10 cellular contexts compared by ENCODE assay signal in genomic region chr3:16181361-16181760, GRCh38. TPM values are rescaled to one million over a fixed set of nuclear protein-coding genes. Genes with fewer than 3 reads are reported as not detected.
DNase-seq lines count a peak whose midpoint lies in the region; ATAC-seq and TF ChIP-seq lines count a peak whose summit lies in the region.
"Had no signal": no experiment of that assay in that cellular context is flagged by ENCODE, and none has a peak within 500 bp of the region (broad histone marks: within the 10 kb centered on the region; RNA-seq: fewer than 3 reads in every experiment).

No MANE protein-coding gene starts in this region.

- no peaks in the 10 kb centered on the region for H3K27me3 Mint-ChIP-seq in nephron progenitor cell (ENCODE audit: low read depth, poor library complexity)

- CTCF ChIA-PET in HEK293T (lab: Yijun Ruan, JAX) = interaction anchor here (1.0 to 1.3 kb wide), 2 partner anchors 22 to 132 kb away, joined by 6 to 7 read pairs; no protein-coding TSS in a partner anchor

- H3K4me3 ChIP-seq in fibroblast of the aortic adventitia (ENCODE audit: low read depth, low read length) = no peak overlapping the region

- no peak overlapping the region for H3K27ac Mint-ChIP-seq in nephron progenitor cell

- POLR2A ChIA-PET in HEK293T (lab: Yijun Ruan, JAX) = no interaction called here

- no peak for ATAC-seq in GM21825 (IDR thresholded peaks at IDR 0.05; ENCODE audit: unreplicated experiment)

- H3K9me3 Mint-ChIP-seq in nephron progenitor cell = no peaks in the 10 kb centered on the region

- H3K36me3 Mint-ChIP-seq in nephron progenitor cell (ENCODE audit: low read depth) = no peaks in the 10 kb centered on the region

- H3K4me1 Mint-ChIP-seq in nephron progenitor cell = peaks cover 32% of the 10 kb centered on the region

- H3K4me3 Mint-ChIP-seq in nephron progenitor cell = no peak overlapping the region

- no peak for TF ChIP-seq CTCF in fibroblast of the aortic adventitia (IDR thresholded peaks at IDR 0.05; ENCODE audit: insufficient read depth, low read length)
- TF ChIP-seq CTCF in nephron progenitor cell (IDR thresholded peaks at IDR 0.05) = no peak

- DNase-seq in CD1c-positive myeloid dendritic cell (ENCODE audit: extremely low spot score) (peak; percentile 87), NCI-H226 (peak; percentile 37), fibroblast of the aortic adventitia (ENCODE audit: low read depth) (peak; percentile 64), renal cortical epithelial cell (ENCODE audit: low read depth) (peak; percentile 21), nephron progenitor cell (no peak), medulla oblongata (ENCODE audit: extremely low spot score) (no peak), HEK293T (ENCODE audit: extremely low spot score) (no peak)
- DNase-seq: NCI-H1105 treated with DMSO at 0.1 percent for 48 hours, T1000 had no signal

TF ChIP-seq in HEK293T, 16 proteins besides CTCF, POLR2A, EP300 and RAD21:
- TF ChIP-seq LEF1 (IDR thresholded peaks at IDR 0.05; ENCODE audit: borderline replicate concordance) (no peak), HDGF (IDR thresholded peaks at IDR 0.05; ENCODE audit: borderline replicate concordance) (no peak), FOXA1 (IDR thresholded peaks at IDR 0.05) (no peak), NFRKB (IDR thresholded peaks at IDR 0.05) (no peak)

RNA-seq across cellular contexts. Expression of gene GALNT15, which starts 6.9 kb away (rescaled TPM):
- total RNA-seq in fibroblast of the aortic adventitia (ENCODE audit: low replicate concordance) = 10.9 and 22.0 TPM in 2 replicates
- total RNA-seq in renal cortical epithelial cell = 0.17 and 0.55 TPM in 2 replicates

Comparison
In these comparisons a context has a peak if more than half of its experiments do, and no peak if none do; other contexts are left out.
1. DNase-seq: peak in CD1c-positive myeloid dendritic cell (single experiment), NCI-H226 (single experiment), fibroblast of the aortic adventitia (single experiment) and renal cortical epithelial cell (single experiment); none in nephron progenitor cell (single experiment), medulla oblongata (single experiment) and HEK293T (single experiment).